10 cellular contexts compared by ENCODE assay signal in genomic region chr4:187491421-187491820, GRCh38.
"Had no signal": no experiment of that assay in that cellular context is flagged by ENCODE, and none has a peak within 500 bp of the region (broad histone marks: within the 10 kb centered on the region; RNA-seq: fewer than 3 reads in every experiment).

No MANE protein-coding gene starts in this region.

- ATAC-seq: HCT116, HepG2 had no signal

- H3K36me3 Mint-ChIP-seq: IgD-negative memory B cell had no signal

- H2AFZ ChIP-seq: GM23248 had no signal

- H3K9me3 ChIP-seq: HAP-1 had no signal

- H3K4me1 ChIP-seq: HAP-1 had no signal

- H3K9ac ChIP-seq: GM23248 had no signal

- H3K27ac ChIP-seq: GM23248, HL-60 had no signal

- DNase-seq: GM23248, GOT3, H7, HFFc6, KBM-7 had no signal

- H3K27ac Mint-ChIP-seq: HFFc6, IgD-negative memory B cell had no signal

- H3K4me3 ChIP-seq: GM23248, HAP-1 had no signal

- FAIRE-seq: HepG2 had no signal

- H3K4me3 Mint-ChIP-seq: HFFc6, IgD-negative memory B cell had no signal

- H3K4me1 Mint-ChIP-seq: IgD-negative memory B cell had no signal

- H3K27me3 Mint-ChIP-seq: IgD-negative memory B cell had no signal

- H3K36me3 ChIP-seq: HAP-1 had no signal
